17 cellular contexts compared by ENCODE assay signal in the genomic region with DNA sequence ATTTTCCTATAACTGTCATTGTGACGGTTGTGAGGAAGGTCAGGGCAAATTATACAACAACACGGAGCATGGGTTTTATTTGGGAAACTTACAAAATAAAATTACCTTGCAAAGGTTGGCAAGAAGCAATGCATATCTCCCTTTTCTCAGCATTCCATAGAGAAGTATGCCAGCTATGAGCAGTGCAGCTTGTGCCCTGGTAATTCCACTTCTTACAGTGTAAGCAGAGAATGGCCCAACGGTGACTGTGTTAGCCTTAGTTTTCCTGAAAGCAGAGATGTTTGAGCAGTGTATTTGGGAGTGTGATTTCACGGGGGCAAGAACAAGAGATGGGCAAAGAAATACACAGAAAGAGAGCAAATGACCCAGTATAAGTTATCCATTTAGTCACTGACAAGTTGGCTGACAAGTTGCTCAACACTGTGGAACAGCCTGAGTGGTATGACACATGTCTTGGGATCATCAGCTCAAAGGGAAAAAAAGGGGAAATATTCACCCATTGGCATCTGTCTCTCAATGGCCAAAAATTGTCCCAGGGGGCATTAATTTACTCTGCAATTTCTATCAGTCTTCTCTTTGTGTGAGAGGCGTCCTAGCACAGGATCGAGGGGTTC.
"Had no signal": no experiment of that assay in that cellular context is flagged by ENCODE, and none has a peak within 500 bp of the region (broad histone marks: within the 10 kb centered on the region; RNA-seq: fewer than 3 reads in every experiment).

No MANE protein-coding gene starts in this region.

- H3K36me3 Mint-ChIP-seq: activated naive CD8-positive, alpha-beta T cell treated with anti-CD3 and anti-CD28 coated beads, Interleukin-2, amount 10 ng/mL, durations not matched to agents 7 days and 5 days had no signal

- H3K27ac ChIP-seq: dorsolateral prefrontal cortex, esophagus muscularis mucosa, hepatocyte, ovary, transverse colon had no signal

- H3K9me3 Mint-ChIP-seq: activated naive CD8-positive, alpha-beta T cell treated with anti-CD3 and anti-CD28 coated beads, Interleukin-2, amount 10 ng/mL, durations not matched to agents 7 days and 5 days; activated T-helper 1 cell treated with anti-CD3 and anti-CD28 coated beads, Interleukin-12 subunit alpha, Interleukin-12 subunit beta, Interleukin-2, Interleukin-4 antibody, amounts not matched to agents 30 ng/mL and 10 ng/mL and 1 ng/mL, durations not matched to agents 14 hours and 24 hours and 36 hours had no signal

- H3K36me3 ChIP-seq: esophagus muscularis mucosa, ovary, transverse colon had no signal

- H3K4me3 Mint-ChIP-seq: activated naive CD8-positive, alpha-beta T cell treated with anti-CD3 and anti-CD28 coated beads, Interleukin-2, amount 10 ng/mL, durations not matched to agents 7 days and 5 days; activated T-helper 1 cell treated with anti-CD3 and anti-CD28 coated beads, Interleukin-12 subunit alpha, Interleukin-12 subunit beta, Interleukin-2, Interleukin-4 antibody, amounts not matched to agents 30 ng/mL and 10 ng/mL and 1 ng/mL, durations not matched to agents 14 hours and 24 hours and 36 hours; nephron progenitor cell had no signal

- H3K9me3 ChIP-seq: esophagus muscularis mucosa, ovary, transverse colon had no signal

- H3K4me1 ChIP-seq: transverse colon had no signal

- FAIRE-seq: endometrium, keratinocyte had no signal

- H3K4me1 Mint-ChIP-seq: activated naive CD8-positive, alpha-beta T cell treated with anti-CD3 and anti-CD28 coated beads, Interleukin-2, amount 10 ng/mL, durations not matched to agents 7 days and 5 days; nephron progenitor cell had no signal

- ATAC-seq: left ventricle myocardium superior had no signal

- H3K27me3 ChIP-seq: dorsolateral prefrontal cortex, esophagus muscularis mucosa, hepatocyte, ovary, transverse colon had no signal

- DNase-seq: activated CD4-positive, CD25-positive, alpha-beta regulatory T cell treated with anti-CD3 and anti-CD28 coated beads, Interleukin-2, amount 50 U/mL, for 72 hours; activated naive CD4-positive, alpha-beta T cell; activated naive CD8-positive, alpha-beta T cell treated with anti-CD3 and anti-CD28 coated beads, Interleukin-2, amount 10 ng/mL, durations not matched to agents 7 days and 5 days; dorsolateral prefrontal cortex; left ventricle myocardium superior; mesenchymal stem cell; nephron progenitor cell; ovary; stimulated activated CD4-positive, alpha-beta T cell treated with anti-CD3 and anti-CD28 coated beads, Interleukin-4, amount 100 ng/mL, for 1 hour; stimulated activated naive CD4-positive, alpha-beta T cell; substantia nigra; transverse colon had no signal

- H3K27ac Mint-ChIP-seq: activated naive CD8-positive, alpha-beta T cell treated with anti-CD3 and anti-CD28 coated beads, Interleukin-2, amount 10 ng/mL, durations not matched to agents 7 days and 5 days; activated T-helper 1 cell treated with anti-CD3 and anti-CD28 coated beads, Interleukin-12 subunit alpha, Interleukin-12 subunit beta, Interleukin-2, Interleukin-4 antibody, amounts not matched to agents 30 ng/mL and 10 ng/mL and 1 ng/mL, durations not matched to agents 14 hours and 24 hours and 36 hours; nephron progenitor cell had no signal

- H3K4me3 ChIP-seq: dorsolateral prefrontal cortex, esophagus muscularis mucosa, hepatocyte, ovary, transverse colon had no signal
